9 cellular contexts compared by ENCODE assay signal in the genomic region with DNA sequence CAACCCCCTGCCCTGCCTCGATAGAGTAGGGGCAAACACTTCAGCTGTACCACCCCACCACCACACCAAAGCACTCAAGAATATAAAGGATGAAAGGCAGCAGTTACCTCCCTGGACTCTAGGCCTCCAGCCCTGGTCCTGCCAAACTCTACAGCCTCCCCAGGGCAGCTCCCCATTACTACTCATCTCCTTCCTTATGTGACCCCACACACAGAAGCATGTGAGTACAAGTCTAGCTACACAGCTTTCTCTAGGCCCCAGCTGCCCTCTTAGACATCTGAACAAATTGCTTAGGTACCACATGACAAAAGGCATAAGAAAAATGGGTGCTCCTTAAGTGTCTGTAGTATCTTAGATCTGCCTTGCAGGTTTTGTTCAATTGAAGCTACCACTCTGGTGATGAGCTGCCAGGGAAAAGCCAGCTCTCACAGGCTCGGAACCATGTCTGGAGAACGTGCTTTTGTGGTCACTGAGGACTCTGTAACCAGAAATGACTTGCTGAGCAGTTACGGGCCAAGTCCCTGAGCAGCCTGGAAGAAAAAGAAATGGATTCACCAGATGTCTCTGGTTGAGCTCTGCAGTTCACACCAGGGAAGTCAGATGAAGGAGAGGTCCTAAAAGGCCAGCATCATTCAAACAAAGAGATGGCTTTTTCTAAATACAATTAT. TPM values are rescaled to one million over a fixed set of nuclear protein-coding genes. Genes with fewer than 3 reads are reported as not detected.
DNase-seq lines count a peak whose midpoint lies in the region; ATAC-seq and TF ChIP-seq lines count a peak whose summit lies in the region.
"Had no signal": no experiment of that assay in that cellular context is flagged by ENCODE, and none has a peak within 500 bp of the region (broad histone marks: within the 10 kb centered on the region; RNA-seq: fewer than 3 reads in every experiment).

No MANE protein-coding gene starts in this region.

- H3K27me3 ChIP-seq in thoracic aorta (replicated peaks; ENCODE audit: insufficient read depth), result no peaks in the 10 kb centered on the region

- ATAC-seq in thoracic aorta (ENCODE audit: insufficient number of reproducible peaks, low FRiP score, low read depth) (no peak), HG02642 (IDR thresholded peaks at IDR 0.05; ENCODE audit: poor library complexity, unreplicated experiment) (no peak)

- no peaks in the 10 kb centered on the region for H3K36me3 ChIP-seq in thoracic aorta

- DNase-seq in T-helper 1 cell (no peak), choroid plexus epithelial cell (ENCODE audit: low read depth) (peak; percentile 34), medulla oblongata (ENCODE audit: extremely low spot score) (peak; percentile 56), thoracic aorta (ENCODE audit: low spot score) (no peak), ecto neural progenitor cell (ENCODE audit: low spot score) (no peak)
- no peak for DNase-seq in stimulated activated CD4-positive, alpha-beta T cell treated with anti-CD3 and anti-CD28 coated beads, Interleukin-4, amount 100 ng/mL, for 1 hour

- peak overlapping the region; percentile 89 to 91 for H3K27ac ChIP-seq in thoracic aorta
- H3K27ac ChIP-seq: SK-N-MC had no signal

- TF ChIP-seq CTCF in choroid plexus epithelial cell (conservative IDR thresholded peaks at IDR 0.05; ENCODE audit: low read depth, low read length) (no peak), thoracic aorta (IDR thresholded peaks at IDR 0.05) (no peak)

- no peaks in the 10 kb centered on the region for H3K27me3 Mint-ChIP-seq in T-helper 1 cell treated with Interleukin-12 subunit alpha and Interleukin-12 subunit beta and Interleukin-4 antibody, amounts not matched to agents 30 μg/mL and 1 μg/mL, for 36 hours (ENCODE audit: low read depth)

- H3K4me1 Mint-ChIP-seq in T-helper 1 cell treated with Interleukin-12 subunit alpha and Interleukin-12 subunit beta and Interleukin-4 antibody, amounts not matched to agents 30 μg/mL and 1 μg/mL, for 36 hours (ENCODE audit: low read depth), result peaks cover 68% of the 10 kb centered on the region

- peaks cover 39 to 53% of the 10 kb centered on the region in 2 donors for H3K4me1 ChIP-seq in thoracic aorta (ENCODE audit: control insufficient read depth in 1 of 2, low read depth in 2 of 2)

- no peaks in the 10 kb centered on the region for H3K9me3 ChIP-seq in thoracic aorta

- no peaks in the 10 kb centered on the region for H3K9me3 Mint-ChIP-seq in T-helper 1 cell treated with Interleukin-12 subunit alpha and Interleukin-12 subunit beta and Interleukin-4 antibody, amounts not matched to agents 30 μg/mL and 1 μg/mL, for 36 hours

- H3K27ac Mint-ChIP-seq in T-helper 1 cell treated with Interleukin-12 subunit alpha and Interleukin-12 subunit beta and Interleukin-4 antibody, amounts not matched to agents 30 μg/mL and 1 μg/mL, for 36 hours, result peak overlapping the region; percentile 82

- no peak overlapping the region for H3K4me3 ChIP-seq in choroid plexus epithelial cell (ENCODE audit: low read depth, low read length)
- H3K4me3 ChIP-seq in thoracic aorta, result no peak overlapping the region
- H3K4me3 ChIP-seq: SK-N-MC had no signal

- peak overlapping the region; percentile 43 for H3K4me3 Mint-ChIP-seq in T-helper 1 cell treated with Interleukin-12 subunit alpha and Interleukin-12 subunit beta and Interleukin-4 antibody, amounts not matched to agents 30 μg/mL and 1 μg/mL, for 36 hours

- H3K36me3 Mint-ChIP-seq in T-helper 1 cell treated with Interleukin-12 subunit alpha and Interleukin-12 subunit beta and Interleukin-4 antibody, amounts not matched to agents 30 μg/mL and 1 μg/mL, for 36 hours (ENCODE audit: low read depth), result peaks cover 4% of the 10 kb centered on the region

RNA-seq across cellular contexts. Expression of a gene that starts 32.8 kb away (rescaled TPM):
- total RNA-seq in thoracic aorta, result 10 to 100 TPM; 26.7 to 37.4 TPM

RNA-seq across cellular contexts. Expression of a gene that starts 51.1 kb away (rescaled TPM):
- total RNA-seq in thoracic aorta, result 10 to 100 TPM; 21.9 to 31.4 TPM

Comparison
In these comparisons a context has a peak if more than half of its experiments do, and no peak if none do; other contexts are left out.
1. DNase-seq: peak in choroid plexus epithelial cell (single experiment) and medulla oblongata (single experiment); none in T-helper 1 cell (0 of 5), thoracic aorta (single experiment), stimulated activated CD4-positive, alpha-beta T cell treated with anti-CD3 and anti-CD28 coated beads, Interleukin-4, amount 100 ng/mL, for 1 hour (single experiment) and ecto neural progenitor cell (single experiment).